ENCODE assay signal across 9 cellular contexts in the genomic region with DNA sequence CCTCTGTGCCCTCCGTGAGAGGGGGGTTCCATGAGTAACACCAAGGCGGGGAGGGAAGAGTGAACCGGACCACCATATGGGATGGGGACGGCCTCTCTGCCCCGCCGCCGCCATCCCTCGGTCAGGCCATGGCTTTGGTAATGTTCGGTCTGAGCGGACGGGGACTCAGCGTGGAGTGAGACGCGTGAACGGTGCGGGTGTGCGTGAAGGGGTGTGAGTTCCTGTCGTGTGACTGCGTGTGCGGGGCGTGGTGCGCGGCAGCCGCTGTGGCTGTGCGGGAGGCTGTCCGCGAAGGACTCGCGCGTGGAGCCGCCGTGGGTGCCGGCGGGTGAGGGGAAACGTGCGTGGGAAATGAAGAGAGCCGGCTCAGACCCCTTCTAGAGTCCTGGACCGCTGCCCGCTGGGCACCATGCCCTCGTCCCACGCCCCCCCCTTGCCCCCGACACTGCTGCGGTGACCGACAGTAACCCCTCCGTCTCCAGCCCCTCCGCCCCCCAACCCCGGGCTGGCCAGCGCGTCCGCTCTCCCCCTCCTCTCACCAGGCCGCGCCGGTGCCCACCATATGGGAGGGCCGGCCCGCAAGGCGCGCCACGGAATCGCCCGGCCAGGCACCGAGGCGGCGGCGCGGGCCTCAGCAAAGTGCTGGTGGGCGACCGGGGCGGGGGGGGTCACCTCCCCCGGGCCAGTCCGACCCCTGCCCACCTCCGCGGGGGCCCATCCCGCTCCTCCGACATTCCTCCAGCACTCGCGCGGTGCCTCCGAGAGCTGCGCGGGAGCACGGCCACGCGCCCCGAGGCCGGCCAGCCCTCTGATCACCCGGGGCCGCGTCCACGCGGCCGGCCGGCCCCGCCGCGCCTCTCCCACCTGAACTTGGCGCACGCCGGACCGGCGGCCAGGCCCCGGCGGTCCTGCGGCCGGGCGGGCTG. TPM values are rescaled to one million over a fixed set of nuclear protein-coding genes. Genes with fewer than 3 reads are reported as not detected.
DNase-seq lines count a peak whose midpoint lies in the region; ATAC-seq and TF ChIP-seq lines count a peak whose summit lies in the region.
"Had no signal": no experiment of that assay in that cellular context is flagged by ENCODE, and none has a peak within 500 bp of the region (broad histone marks: within the 10 kb centered on the region; RNA-seq: fewer than 3 reads in every experiment).

No MANE protein-coding gene starts in this region.

- H2AFZ ChIP-seq in GM23248 = peak overlapping the region; percentile 84

- in situ Hi-C loops in GM23248 (cut with MboI) = no loop called here

- WGBS in GM23248 (ENCODE audit: low coverage in 1 of 2, low lambda C conversion rate in 2 of 2, missing lambda C conversion rate in 2 of 2), 2 experiments = 2% methylated on average over 48 to 54 of the region's 105 CpGs
- under 1% methylated on average over 77 of the region's 105 CpGs for WGBS in prostate gland

- no peak overlapping the region for H3K27ac Mint-ChIP-seq in activated T-helper 2 cell treated with anti-CD3 and anti-CD28 coated beads, Interferon-gamma antibody, Interleukin-2, Interleukin-4, amounts not matched to agents 10 μg/mL and 5 μg/mL and 100 μg/mL, durations not matched to agents 14 hours and 24 hours and 36 hours

- no peaks in the 10 kb centered on the region for H3K9me3 Mint-ChIP-seq in activated T-helper 2 cell treated with anti-CD3 and anti-CD28 coated beads, Interferon-gamma antibody, Interleukin-2, Interleukin-4, amounts not matched to agents 10 μg/mL and 5 μg/mL and 100 μg/mL, durations not matched to agents 14 hours and 24 hours and 36 hours

- DNase-seq in AG09309 (ENCODE audit: low read depth) (no peak), GM23248 (peak; percentile 49), left ventricle myocardium inferior (peak; percentile 56), prostate gland (ENCODE audit: low spot score) (peak; percentile 41), NCI-H510A (lab: John Stamatoyannopoulos, UW) (no peak), NOMO-1 (lab: John Stamatoyannopoulos, UW; ENCODE audit: unreplicated experiment in 2 of 2) (no peak)
- no peak for DNase-seq in activated T-helper 2 cell treated with anti-CD3 and anti-CD28 coated beads, Interferon-gamma antibody, Interleukin-2, Interleukin-4, amounts not matched to agents 10 μg/mL and 5 μg/mL and 100 μg/mL, durations not matched to agents 14 hours and 24 hours and 36 hours (ENCODE audit: low spot score)

- no peak for ATAC-seq in GM19395 (IDR thresholded peaks at IDR 0.05; ENCODE audit: unreplicated experiment)

- H3K4me2 ChIP-seq in GM23248 (ENCODE audit: unreplicated experiment) = peak overlapping the region; percentile 84

- peaks cover 47% of the 10 kb centered on the region for H3K27me3 Mint-ChIP-seq in activated T-helper 2 cell treated with anti-CD3 and anti-CD28 coated beads, Interferon-gamma antibody, Interleukin-2, Interleukin-4, amounts not matched to agents 10 μg/mL and 5 μg/mL and 100 μg/mL, durations not matched to agents 14 hours and 24 hours and 36 hours (ENCODE audit: low read depth)

- H3K36me3 Mint-ChIP-seq in activated T-helper 2 cell treated with anti-CD3 and anti-CD28 coated beads, Interferon-gamma antibody, Interleukin-2, Interleukin-4, amounts not matched to agents 10 μg/mL and 5 μg/mL and 100 μg/mL, durations not matched to agents 14 hours and 24 hours and 36 hours (ENCODE audit: low read depth) = no peaks in the 10 kb centered on the region

- peaks cover 6% of the 10 kb centered on the region for H3K4me1 Mint-ChIP-seq in activated T-helper 2 cell treated with anti-CD3 and anti-CD28 coated beads, Interferon-gamma antibody, Interleukin-2, Interleukin-4, amounts not matched to agents 10 μg/mL and 5 μg/mL and 100 μg/mL, durations not matched to agents 14 hours and 24 hours and 36 hours (ENCODE audit: low read depth)

- no peaks in the 10 kb centered on the region for H3K36me3 ChIP-seq in GM23248 (ENCODE audit: low read depth)
- peaks cover 8% of the 10 kb centered on the region for H3K36me3 ChIP-seq in left ventricle myocardium inferior
- peaks cover 0 to 12% of the 10 kb centered on the region in 2 donors for H3K36me3 ChIP-seq in prostate gland

- H3K4me3 ChIP-seq in AG09309 (ENCODE audit: control insufficient read depth, low read depth, low read length) = peak overlapping the region; percentile 46
- peak overlapping the region; percentile 75 for H3K4me3 ChIP-seq in GM23248
- peak overlapping the region; percentile 87 for H3K4me3 ChIP-seq in left ventricle myocardium inferior
- peak overlapping the region; percentile 96 to 98 for H3K4me3 ChIP-seq in prostate gland

- H3K27ac ChIP-seq in GM23248 = no peak overlapping the region
- H3K27ac ChIP-seq in left ventricle myocardium inferior (replicated peaks) = peak overlapping the region; percentile 97
- peak overlapping the region; percentile 97 to 98 for H3K27ac ChIP-seq in prostate gland

- H4K20me1 ChIP-seq in GM23248 (ENCODE audit: insufficient read depth) = no peaks in the 10 kb centered on the region

- peaks cover 24% of the 10 kb centered on the region for H3K27me3 ChIP-seq in GM23248 (replicated peaks; ENCODE audit: insufficient read depth)
- H3K27me3 ChIP-seq in left ventricle myocardium inferior (ENCODE audit: low read depth) = peaks cover 13% of the 10 kb centered on the region
- no peaks in the 10 kb centered on the region for H3K27me3 ChIP-seq in prostate gland (replicated peaks; ENCODE audit: insufficient read depth)

- H3K9me3 ChIP-seq in GM23248 (ENCODE audit: low read depth) = no peaks in the 10 kb centered on the region
- H3K9me3 ChIP-seq in left ventricle myocardium inferior (replicated peaks) = peaks cover 8% of the 10 kb centered on the region
- H3K9me3 ChIP-seq in prostate gland = no peaks in the 10 kb centered on the region

- no peaks in the 10 kb centered on the region for H3K79me2 ChIP-seq in GM23248 (ENCODE audit: insufficient read depth)

- TF ChIP-seq CTCF in AG09309 (IDR thresholded peaks at IDR 0.05; ENCODE audit: control insufficient read depth, insufficient read depth, low read depth, low read length, missing control alignments) (no peak), left ventricle myocardium inferior (IDR thresholded peaks at IDR 0.05; ENCODE audit: borderline replicate concordance) (no peak), prostate gland (IDR thresholded peaks at IDR 0.05) (no peak)

- peak overlapping the region; percentile 75 for H3K4me3 Mint-ChIP-seq in activated T-helper 2 cell treated with anti-CD3 and anti-CD28 coated beads, Interferon-gamma antibody, Interleukin-2, Interleukin-4, amounts not matched to agents 10 μg/mL and 5 μg/mL and 100 μg/mL, durations not matched to agents 14 hours and 24 hours and 36 hours (ENCODE audit: low read depth)

- H3K4me1 ChIP-seq in GM23248 (ENCODE audit: insufficient read depth) (0 out of 2 replicates have a peak, but pooled peaks cover 7% of the 10 kb centered on the region), left ventricle myocardium inferior (peaks cover 66% of the 10 kb centered on the region), prostate gland (replicated peaks) (peaks cover 10% of the 10 kb centered on the region)

- no peaks in the 10 kb centered on the region for H3F3A ChIP-seq in GM23248 (ENCODE audit: insufficient read depth)

- intact Hi-C loops in activated T-helper 2 cell treated with anti-CD3 and anti-CD28 coated beads, Interferon-gamma antibody, Interleukin-2, Interleukin-4, amounts not matched to agents 10 μg/mL and 5 μg/mL and 100 μg/mL, durations not matched to agents 14 hours and 24 hours and 36 hours (cut with micrococcal nuclease) = loop anchor here (10.0 kb wide), 1 partner anchor 118 kb away; the partner anchor contains the start of gene ZXDC
- intact Hi-C loops in left ventricle myocardium inferior (cut with micrococcal nuclease) (loop anchor here (10.0 kb wide), 1 partner anchor 92 kb away; no protein-coding TSS in a partner anchor), prostate gland (cut with DNase I) (loop anchor here (1.0 kb wide), 2 partner anchors 33 to 86 kb away; no protein-coding TSS in a partner anchor)

- peak overlapping the region; percentile 54 for H3K9ac ChIP-seq in GM23248

- H3K9me2 ChIP-seq in GM23248 (ENCODE audit: insufficient read depth) = no peaks in the 10 kb centered on the region

- no peak for TF ChIP-seq POLR2A in prostate gland (IDR thresholded peaks at IDR 0.05)

RNA-seq across cellular contexts. Expression of gene KLF15, which starts 0.6 kb away (rescaled TPM):
- 0.13 and 0.54 TPM in 2 replicates for total RNA-seq in GM23248 (2014; rRNA removed; shearing (Covaris generic))
- 0.14 TPM in 1 of 2 replicates, not detected in the other for polyA plus RNA-seq in GM23248 (2016; fragmentation: Nextera tagmentation; extraction: Ambion mirVana)
- 0.14 and 0.30 TPM in 2 replicates for total RNA-seq in activated T-helper 2 cell treated with anti-CD3 and anti-CD28 coated beads, Interferon-gamma antibody, Interleukin-2, Interleukin-4, amounts not matched to agents 10 μg/mL and 5 μg/mL and 100 μg/mL, durations not matched to agents 14 hours and 24 hours and 36 hours
- total RNA-seq in left ventricle myocardium inferior (44.6 TPM), prostate gland (10 to 100 TPM; 52.7 to 72.6 TPM)

RNA-seq across cellular contexts. Expression of gene CFAP100, which starts 38.1 kb away (rescaled TPM):
- total RNA-seq in GM23248 (2014; rRNA removed; shearing (Covaris generic)) = not detected in 2 replicates
- not detected in 2 replicates for polyA plus RNA-seq in GM23248 (2016; fragmentation: Nextera tagmentation; extraction: Ambion mirVana)
- not detected in 2 replicates for total RNA-seq in activated T-helper 2 cell treated with anti-CD3 and anti-CD28 coated beads, Interferon-gamma antibody, Interleukin-2, Interleukin-4, amounts not matched to agents 10 μg/mL and 5 μg/mL and 100 μg/mL, durations not matched to agents 14 hours and 24 hours and 36 hours
- not detected for total RNA-seq in left ventricle myocardium inferior
- 1 to 10 TPM in 1 of 2 donors, not detected in 1; 2.3 TPM for total RNA-seq in prostate gland
- total RNA-seq: pulmonary artery endothelial cell had no signal

Comparison
In these comparisons a context has a peak if more than half of its experiments do, and no peak if none do; other contexts are left out.
1. DNase-seq: peak in GM23248 (single experiment), left ventricle myocardium inferior (single experiment) and prostate gland (single experiment); none in AG09309 (single experiment), activated T-helper 2 cell treated with anti-CD3 and anti-CD28 coated beads, Interferon-gamma antibody, Interleukin-2, Interleukin-4, amounts not matched to agents 10 μg/mL and 5 μg/mL and 100 μg/mL, durations not matched to agents 14 hours and 24 hours and 36 hours (single experiment), NCI-H510A (single experiment) and NOMO-1 (0 of 2).
2. H3K4me3 ChIP-seq: peak in every context shown above with its lines; median percentile 97 in prostate gland; 87 in left ventricle myocardium inferior; 75 in GM23248; 46 in AG09309.
3. RNA of gene KLF15, which starts 0.6 kb away (total RNA-seq): 52.7 to 72.6 TPM in prostate gland and 44.6 TPM in left ventricle myocardium inferior (single experiment); 0.13 to 0.54 TPM in GM23248 and 0.14 to 0.30 TPM in activated T-helper 2 cell treated with anti-CD3 and anti-CD28 coated beads, Interferon-gamma antibody, Interleukin-2, Interleukin-4, amounts not matched to agents 10 μg/mL and 5 μg/mL and 100 μg/mL, durations not matched to agents 14 hours and 24 hours and 36 hours; every median in the first group is over 10 times any median in the second.